In the genomic region with DNA sequence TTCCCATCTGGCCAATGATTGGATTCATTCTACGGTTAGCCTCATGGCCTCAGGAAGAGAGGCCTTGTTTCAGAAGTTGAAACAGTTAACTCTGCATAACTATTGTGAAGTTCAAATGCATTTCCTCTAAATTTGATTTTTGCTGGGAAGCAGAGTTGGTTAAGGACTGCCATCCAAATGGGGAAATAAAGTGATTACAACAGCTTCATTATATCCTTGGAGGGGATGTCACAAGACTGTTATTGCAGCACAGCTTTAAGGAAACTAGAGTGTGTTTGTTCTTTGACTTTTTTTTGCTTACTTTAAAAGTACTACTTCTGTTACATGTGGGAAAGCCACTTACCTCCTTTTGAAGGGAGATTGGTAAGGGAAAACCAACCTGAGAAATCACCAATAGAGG, we compare ENCODE assay signal across 14 cellular contexts.
DNase-seq lines count a peak whose midpoint lies in the region; ATAC-seq and TF ChIP-seq lines count a peak whose summit lies in the region.
"Had no signal": no experiment of that assay in that cellular context is flagged by ENCODE, and none has a peak within 500 bp of the region (broad histone marks: within the 10 kb centered on the region; RNA-seq: fewer than 3 reads in every experiment).

No MANE protein-coding gene starts in this region.

- H3K4me1 Mint-ChIP-seq in T-helper 17 cell = peaks cover 55% of the 10 kb centered on the region

- peaks cover 96% of the 10 kb centered on the region for H3K4me1 ChIP-seq in left ventricle myocardium inferior

- no peak overlapping the region for H3K4me3 Mint-ChIP-seq in T-helper 17 cell
- H3K4me3 Mint-ChIP-seq: activated CD4-positive, alpha-beta memory T cell treated with anti-CD3 and anti-CD28 coated beads, Interleukin-2, amount 10 ng/mL, durations not matched to agents 7 days and 5 days; nephron progenitor cell had no signal

- H3K27me3 Mint-ChIP-seq in T-helper 17 cell = no peaks in the 10 kb centered on the region
- H3K27me3 Mint-ChIP-seq: activated CD4-positive, alpha-beta memory T cell treated with anti-CD3 and anti-CD28 coated beads, Interleukin-2, amount 10 ng/mL, durations not matched to agents 7 days and 5 days had no signal

- H3K4me3 ChIP-seq in left ventricle myocardium inferior = peak overlapping the region; percentile 38
- H3K4me3 ChIP-seq in skin epidermis = no peak overlapping the region

- H3K27ac Mint-ChIP-seq in T-helper 17 cell = peak overlapping the region; percentile 89
- H3K27ac Mint-ChIP-seq: activated CD4-positive, alpha-beta memory T cell treated with anti-CD3 and anti-CD28 coated beads, Interleukin-2, amount 10 ng/mL, durations not matched to agents 7 days and 5 days; nephron progenitor cell had no signal

- peaks cover 9% of the 10 kb centered on the region for H3K36me3 Mint-ChIP-seq in T-helper 17 cell (ENCODE audit: low read depth)

- ATAC-seq in T-helper 17 cell = no peak
- ATAC-seq in GM21717 (IDR thresholded peaks at IDR 0.05; ENCODE audit: unreplicated experiment) = no peak
- ATAC-seq in GM18907 (IDR thresholded peaks at IDR 0.05; ENCODE audit: unreplicated experiment) = no peak

- H3K36me3 ChIP-seq in left ventricle myocardium inferior = no peaks in the 10 kb centered on the region

- no peak for TF ChIP-seq CTCF in left ventricle myocardium inferior (IDR thresholded peaks at IDR 0.05; ENCODE audit: borderline replicate concordance)

- H3K27ac ChIP-seq in left ventricle myocardium inferior (replicated peaks) = peak overlapping the region; percentile 61
- peak overlapping the region in 18 of 21 experiments; percentile 9 to 75 (median 66) for H3K27ac ChIP-seq in skin epidermis

- DNase-seq in GM03348 (ENCODE audit: low spot score) (peak; percentile 27), T-helper 17 cell (no peak), left ventricle myocardium inferior (no peak), DMS153 treated with DMSO at 0.1 percent for 48 hours (lab: John Stamatoyannopoulos, UW; ENCODE audit: unreplicated experiment) (no peak), GM19240 (ENCODE audit: insufficient read length, low spot score) (no peak)
- DNase-seq: activated CD4-positive, alpha-beta memory T cell treated with anti-CD3 and anti-CD28 coated beads, Interleukin-2, amount 10 ng/mL, durations not matched to agents 7 days and 5 days; DMS 273 treated with DMSO at 0.1 percent for 48 hours; H7; NCI-H2081 treated with DMSO at 0.1 percent for 48 hours; nephron progenitor cell; SHP77 had no signal

- no peaks in the 10 kb centered on the region for H3K27me3 ChIP-seq in left ventricle myocardium inferior (ENCODE audit: low read depth)

- intact Hi-C loops in left ventricle myocardium inferior (cut with micrococcal nuclease) = no loop called here

- no peaks in the 10 kb centered on the region for H3K9me3 ChIP-seq in T-helper 17 cell (ENCODE audit: control insufficient read depth, low read length, poor library complexity, severe bottlenecking)
- H3K9me3 ChIP-seq in left ventricle myocardium inferior (replicated peaks) = no peaks in the 10 kb centered on the region
